In the genomic region with DNA sequence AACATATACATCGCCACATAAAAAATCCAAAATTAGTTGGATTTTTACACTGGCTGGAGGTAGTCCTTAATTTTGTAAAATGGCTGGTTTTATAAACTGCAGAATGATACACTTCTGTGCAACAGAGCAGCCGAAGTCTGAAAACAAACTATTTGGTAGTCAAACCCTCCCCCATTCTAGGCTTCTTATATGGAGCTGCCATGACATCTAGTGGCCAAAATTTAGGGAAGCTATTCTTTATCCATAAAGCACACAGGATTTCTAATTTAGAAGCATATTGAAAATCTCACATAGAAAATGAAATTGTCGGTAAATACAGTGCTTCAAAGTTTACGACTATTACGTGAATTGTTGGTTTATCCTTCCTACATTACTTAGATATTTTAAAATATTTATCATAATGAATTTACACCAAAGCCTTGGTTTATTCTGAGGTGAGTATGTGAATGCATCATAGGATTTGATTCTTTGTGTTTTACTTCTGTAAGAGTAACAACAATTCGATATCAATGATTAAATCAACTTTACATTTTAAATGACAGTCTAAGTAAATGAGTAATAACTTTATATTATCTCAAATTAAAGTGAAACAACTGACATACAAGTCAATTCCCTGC, we compare ENCODE assay signal across 9 cellular contexts.
A peak's percentile ranks its signal among the peaks of the same experiment; 100 is the strongest.
DNase-seq lines count a peak whose midpoint lies in the region; ATAC-seq, FAIRE-seq and TF ChIP-seq lines count a peak whose summit lies in the region.
"Had no signal": no experiment of that assay in that cellular context is flagged by ENCODE, and none has a peak within 500 bp of the region (broad histone marks: within the 10 kb centered on the region; RNA-seq: fewer than 3 reads in every experiment).

No MANE protein-coding gene starts in this region.

- WGBS in prostate gland, result 18% methylated on average over 6 of the region's 6 CpGs

- no peaks in the 10 kb centered on the region for H3K4me1 ChIP-seq in RWPE2 (ENCODE audit: insufficient read depth, poor library complexity, severe bottlenecking)
- H3K4me1 ChIP-seq in prostate gland (replicated peaks), result no peaks in the 10 kb centered on the region

- no peak for TF ChIP-seq POLR2A in prostate gland (IDR thresholded peaks at IDR 0.05)

- peak; percentile 58 for DNase-seq in EL
- DNase-seq in GM19239 (ENCODE audit: insufficient read length, low spot score), result peak; percentile 20
- peak in 1 of 2 experiments; percentile 9 for DNase-seq in HL-60 (ENCODE audit: low read depth in 1 of 2, low spot score in 1 of 2)
- DNase-seq in RWPE2 (ENCODE audit: low spot score), result no peak
- peak; percentile 75 for DNase-seq in fibroblast of pulmonary artery (ENCODE audit: low read depth)
- DNase-seq in prostate gland (ENCODE audit: low spot score), result no peak
- no peak for DNase-seq in islet precursor cell
- DNase-seq: activated naive CD8-positive, alpha-beta T cell treated with anti-CD3 and anti-CD28 coated beads, Interleukin-2, amount 10 ng/mL, durations not matched to agents 7 days and 5 days had no signal

- no peak overlapping the region for H3K27ac ChIP-seq in HL-60 (replicated peaks)
- H3K27ac ChIP-seq in RWPE2 (ENCODE audit: poor library complexity, severe bottlenecking), result no peak overlapping the region
- no peak overlapping the region for H3K27ac ChIP-seq in prostate gland

- no peak overlapping the region for H3K4me3 ChIP-seq in HL-60 (replicated peaks; ENCODE audit: insufficient read depth, low read length)
- no peak overlapping the region for H3K4me3 ChIP-seq in RWPE2 (ENCODE audit: severe bottlenecking)
- H3K4me3 ChIP-seq in fibroblast of pulmonary artery (replicated peaks; ENCODE audit: low read depth, low read length), result no peak overlapping the region
- no peak overlapping the region for H3K4me3 ChIP-seq in prostate gland

- H3K36me3 ChIP-seq in RWPE2 (ENCODE audit: low read depth) (no peaks in the 10 kb centered on the region), prostate gland (no peaks in the 10 kb centered on the region)

- H3K27me3 ChIP-seq in HL-60 (ENCODE audit: insufficient read depth, poor library complexity, severe bottlenecking), result peaks cover 10% of the 10 kb centered on the region
- no peaks in the 10 kb centered on the region for H3K27me3 ChIP-seq in RWPE2 (ENCODE audit: insufficient read depth, poor library complexity, severe bottlenecking)
- no peaks in the 10 kb centered on the region for H3K27me3 ChIP-seq in prostate gland (replicated peaks; ENCODE audit: insufficient read depth)

- H3K9me3 ChIP-seq in RWPE2 (ENCODE audit: severe bottlenecking) (no peaks in the 10 kb centered on the region), prostate gland (no peaks in the 10 kb centered on the region)

- 0 out of 3 replicates have a peak, but pooled peaks have one; percentile 42 for ATAC-seq in RWPE2 (ENCODE audit: low read depth)
- no peak for ATAC-seq in HG03280 (IDR thresholded peaks at IDR 0.05; ENCODE audit: unreplicated experiment)

- intact Hi-C loops in prostate gland (cut with DNase I), result loop anchor here (5.0 to 10.0 kb wide), 3 partner anchors 87 to 395 kb away; no protein-coding TSS in a partner anchor

- TF ChIP-seq CTCF in HL-60 (IDR thresholded peaks at IDR 0.05; ENCODE audit: insufficient read depth, low read length), result peak; percentile 15
- peak; percentile 88 for TF ChIP-seq CTCF in RWPE2 (IDR thresholded peaks at IDR 0.05; ENCODE audit: poor library complexity, severe bottlenecking)
- peak; percentile 84 for TF ChIP-seq CTCF in fibroblast of pulmonary artery (IDR thresholded peaks at IDR 0.05; ENCODE audit: low read length, missing control alignments)
- TF ChIP-seq CTCF in prostate gland (IDR thresholded peaks at IDR 0.05), result peak; percentile 23 to 62 (median 46)

- peak; percentile 96 for FAIRE-seq in GM19239 (lab: Jason Lieb, UNC)

Comparison
In these comparisons a context has a peak if more than half of its experiments do, and no peak if none do; other contexts are left out.
1. DNase-seq: peak in EL (single experiment), GM19239 (single experiment) and fibroblast of pulmonary artery (single experiment); none in RWPE2 (single experiment), prostate gland (single experiment) and islet precursor cell (single experiment).
2. CTCF ChIP-seq: peak in every context shown above with its lines; median percentile 88 in RWPE2; 84 in fibroblast of pulmonary artery; 46 in prostate gland; 15 in HL-60.